26 cellular contexts compared by ENCODE assay signal in the genomic region with DNA sequence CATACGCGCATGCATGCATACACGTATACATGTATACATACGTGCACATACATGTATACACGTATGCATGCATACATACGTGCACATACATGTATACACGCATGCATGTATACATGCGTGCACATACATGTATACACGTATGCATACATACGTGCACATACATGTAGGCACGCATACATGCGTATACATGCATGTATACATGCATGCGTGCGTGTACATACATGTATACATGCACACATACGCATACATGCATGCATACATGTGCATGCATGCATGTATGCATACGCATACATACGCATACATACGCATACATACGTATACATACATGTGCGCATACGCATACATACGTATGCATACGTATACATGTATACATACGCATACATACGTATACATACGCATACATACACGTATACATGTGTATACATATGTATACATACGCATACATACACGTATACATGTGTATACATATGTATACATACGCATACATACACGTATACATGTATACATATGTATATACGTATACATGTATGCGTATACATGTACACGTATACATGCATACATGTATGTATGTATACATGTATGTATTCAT.
"Had no signal": no experiment of that assay in that cellular context is flagged by ENCODE, and none has a peak within 500 bp of the region (broad histone marks: within the 10 kb centered on the region; RNA-seq: fewer than 3 reads in every experiment).

No MANE protein-coding gene starts in this region.

- H3K4me2 ChIP-seq: smooth muscle cell had no signal

- DNase-seq: activated CD4-positive, alpha-beta T cell treated with anti-CD3 and anti-CD28 coated beads for 4 hours; activated CD4-positive, alpha-beta T cell treated with anti-CD3 and anti-CD28 coated beads, Interleukin-2, amount 50 U/mL, for 48 hours; activated CD4-positive, CD25-positive, alpha-beta regulatory T cell; activated gamma-delta T cell treated with Interleukin-2 at 50 U/mL for 16 hours; aorta; brain microvascular endothelial cell; effector memory CD8-positive, alpha-beta T cell; gastrocnemius medialis; left ventricle myocardium superior; nephron progenitor cell; occipital lobe; posterior cingulate gyrus; sigmoid colon; stimulated activated CD4-positive, alpha-beta T cell treated with anti-CD3 and anti-CD28 coated beads, Interleukin-15, amount 100 ng/mL, for 24 hours; stimulated activated CD4-positive, alpha-beta T cell treated with anti-CD3 and anti-CD28 coated beads, Interleukin-2, amount 100 ng/mL, for 48 hours; stimulated activated CD8-positive, alpha-beta memory T cell treated with anti-CD3 and anti-CD28 coated beads, Interleukin-4, amount 100 ng/mL, for 48 hours; stimulated activated naive B cell treated with anti-CD40 and anti-IgM and Interleukin-4, amounts not matched to agents 10 μg/mL and 1 μg/mL and 100 μg/mL, for 72 hours; T1000; testis had no signal

- H3K9me3 ChIP-seq: testis had no signal

- H3K27me3 ChIP-seq: brain microvascular endothelial cell, esophagus muscularis mucosa, gastrocnemius medialis, sigmoid colon, testis had no signal

- H3K27ac Mint-ChIP-seq: activated naive CD4-positive, alpha-beta T cell treated with anti-CD3 and anti-CD28 coated beads, Interleukin-2, amount 50 U/mL, for 24 hours; activated T-helper 1 cell treated with anti-CD3 and anti-CD28 coated beads, Interleukin-12 subunit alpha, Interleukin-12 subunit beta, Interleukin-2, Interleukin-4 antibody, amounts not matched to agents 30 ng/mL and 10 ng/mL and 1 ng/mL, durations not matched to agents 14 hours and 24 hours and 36 hours; effector memory CD8-positive, alpha-beta T cell; stimulated activated naive B cell treated with anti-CD40 and anti-IgM and Interleukin-4, amounts not matched to agents 10 μg/mL and 1 μg/mL and 100 μg/mL, for 72 hours; T-helper 1 cell treated with Interleukin-12 subunit alpha and Interleukin-12 subunit beta and Interleukin-4 antibody, amounts not matched to agents 30 μg/mL and 1 μg/mL, for 36 hours; type B pancreatic cell had no signal

- H3K36me3 ChIP-seq: brain microvascular endothelial cell, esophagus muscularis mucosa, gastrocnemius medialis, sigmoid colon had no signal

- H3K27me3 Mint-ChIP-seq: activated naive CD4-positive, alpha-beta T cell treated with anti-CD3 and anti-CD28 coated beads, Interleukin-2, amount 50 U/mL, for 24 hours; central memory CD8-positive, alpha-beta T cell; effector memory CD8-positive, alpha-beta T cell; stimulated activated naive B cell treated with anti-CD40 and anti-IgM and Interleukin-4, amounts not matched to agents 10 μg/mL and 1 μg/mL and 100 μg/mL, for 72 hours; type B pancreatic cell had no signal

- ATAC-seq: effector memory CD8-positive, alpha-beta T cell; stimulated activated naive B cell treated with anti-CD40 and anti-IgM and Interleukin-4, amounts not matched to agents 10 μg/mL and 1 μg/mL and 100 μg/mL, for 72 hours had no signal

- H3K4me3 ChIP-seq: esophagus muscularis mucosa, gastrocnemius medialis, sigmoid colon, smooth muscle cell, testis had no signal

- H3K27ac ChIP-seq: brain microvascular endothelial cell, esophagus muscularis mucosa, sigmoid colon, testis had no signal

- H3K4me1 ChIP-seq: esophagus muscularis mucosa, sigmoid colon, testis had no signal

- H3K4me3 Mint-ChIP-seq: activated naive CD4-positive, alpha-beta T cell treated with anti-CD3 and anti-CD28 coated beads, Interleukin-2, amount 50 U/mL, for 24 hours; activated T-helper 1 cell treated with anti-CD3 and anti-CD28 coated beads, Interleukin-12 subunit alpha, Interleukin-12 subunit beta, Interleukin-2, Interleukin-4 antibody, amounts not matched to agents 30 ng/mL and 10 ng/mL and 1 ng/mL, durations not matched to agents 14 hours and 24 hours and 36 hours; central memory CD8-positive, alpha-beta T cell; effector memory CD8-positive, alpha-beta T cell; nephron progenitor cell; stimulated activated naive B cell treated with anti-CD40 and anti-IgM and Interleukin-4, amounts not matched to agents 10 μg/mL and 1 μg/mL and 100 μg/mL, for 72 hours; T-helper 1 cell treated with Interleukin-12 subunit alpha and Interleukin-12 subunit beta and Interleukin-4 antibody, amounts not matched to agents 30 μg/mL and 1 μg/mL, for 36 hours; type B pancreatic cell had no signal

- H3K4me1 Mint-ChIP-seq: nephron progenitor cell had no signal
